Comparison of ENCODE assay signal across 23 cellular contexts in genomic region chrX:20988118-20988517, GRCh38.
A peak's percentile ranks its signal among the peaks of the same experiment; 100 is the strongest.
DNase-seq lines count a peak whose midpoint lies in the region; ATAC-seq, FAIRE-seq and TF ChIP-seq lines count a peak whose summit lies in the region.
"Had no signal": no experiment of that assay in that cellular context is flagged by ENCODE, and none has a peak within 500 bp of the region (broad histone marks: within the 10 kb centered on the region; RNA-seq: fewer than 3 reads in every experiment).

No MANE protein-coding gene starts in this region.

- no peaks in the 10 kb centered on the region for H3K36me3 Mint-ChIP-seq in immature natural killer cell
- H3K36me3 Mint-ChIP-seq: activated CD4-positive, alpha-beta memory T cell treated with anti-CD3 and anti-CD28 coated beads for 36 hours had no signal

- H3K4me3 ChIP-seq in A549, result no peak overlapping the region
- H3K4me3 ChIP-seq in HL-60 (replicated peaks; ENCODE audit: insufficient read depth, low read length), result no peak overlapping the region
- no peak overlapping the region for H3K4me3 ChIP-seq in bronchial epithelial cell (ENCODE audit: low read depth, low read length)
- H3K4me3 ChIP-seq: ascending aorta, lung, vagina had no signal

- H3K36me3 ChIP-seq in bronchial epithelial cell (ENCODE audit: control insufficient read depth, insufficient read depth, low read length), result no peaks in the 10 kb centered on the region
- H3K36me3 ChIP-seq: ascending aorta, vagina, WERI-Rb-1 had no signal

- H3K27ac ChIP-seq in A549 (no peak overlapping the region), HL-60 (replicated peaks) (no peak overlapping the region)
- H3K27ac ChIP-seq: ascending aorta, vagina, WERI-Rb-1 had no signal

- no peaks in the 10 kb centered on the region for H3K4me1 Mint-ChIP-seq in immature natural killer cell

- CTCF ChIA-PET in A549 (lab: Yijun Ruan, JAX), result no interaction called here

- TF ChIP-seq CTCF in A549 (IDR thresholded peaks at IDR 0.05) (no peak), HL-60 (IDR thresholded peaks at IDR 0.05; ENCODE audit: insufficient read depth, low read length) (no peak), bronchial epithelial cell (IDR thresholded peaks at IDR 0.05; ENCODE audit: insufficient read depth, low read length, severe bottlenecking) (no peak)

- no peaks in the 10 kb centered on the region for H3K27me3 ChIP-seq in HL-60 (ENCODE audit: insufficient read depth, poor library complexity, severe bottlenecking)
- H3K27me3 ChIP-seq in bronchial epithelial cell (ENCODE audit: control insufficient read depth, insufficient read depth, low read length), result no peaks in the 10 kb centered on the region
- H3K27me3 ChIP-seq: ascending aorta, vagina had no signal

- H3K9me3 ChIP-seq in A549, result no peaks in the 10 kb centered on the region
- H3K9me3 ChIP-seq: ascending aorta, vagina had no signal

- H3K27me3 Mint-ChIP-seq in immature natural killer cell (ENCODE audit: low read depth in 3 of 3), result peaks cover 0 to 3% (median 2%) of the 10 kb centered on the region in 3 donors
- H3K27me3 Mint-ChIP-seq: activated CD4-positive, alpha-beta memory T cell treated with anti-CD3 and anti-CD28 coated beads for 36 hours had no signal

- H3K4me2 ChIP-seq in A549, result no peak overlapping the region

- POLR2A ChIA-PET in A549 (lab: Yijun Ruan, JAX), result no interaction called here

- no peak for ATAC-seq in A549
- ATAC-seq: HepG2, right cardiac atrium had no signal

- DNase-seq in A549 (ENCODE audit: low read depth in 1 of 2, low spot score in 1 of 2) (no peak), HL-60 (ENCODE audit: low read depth in 1 of 2, low spot score in 1 of 2) (peak; percentile 8 to 11), RCC 7860 (ENCODE audit: low spot score) (peak; percentile 31), bronchial epithelial cell (ENCODE audit: low read depth) (peak; percentile 57), immature natural killer cell (no peak), midbrain (lab: John Stamatoyannopoulos, UW) (no peak), SW 1271 (lab: John Stamatoyannopoulos, UW) (no peak)
- DNase-seq in stimulated activated CD4-positive, alpha-beta T cell treated with anti-CD3 and anti-CD28 coated beads, Interleukin-1b, Interleukin-23, amount 100 ng/mL, for 48 hours, result no peak
- DNase-seq: activated CD4-positive, alpha-beta memory T cell treated with anti-CD3 and anti-CD28 coated beads for 36 hours; activated naive CD4-positive, alpha-beta T cell treated with anti-CD3 and anti-CD28 coated beads for 36 hours; hippocampal formation; islet precursor cell; MM.1S; NCI-H187 treated with DMSO at 0.1 percent for 48 hours; NCI-H226; right cardiac atrium; Right ventricle myocardium superior; WERI-Rb-1 had no signal

- TF ChIP-seq EP300 in A549 (IDR thresholded peaks at IDR 0.05), result no peak

- peaks cover 0 to 5% (median 0%) of the 10 kb centered on the region in 6 donors for H3K9me3 Mint-ChIP-seq in immature natural killer cell
- H3K9me3 Mint-ChIP-seq: activated CD4-positive, alpha-beta memory T cell treated with anti-CD3 and anti-CD28 coated beads for 36 hours; activated naive CD4-positive, alpha-beta T cell treated with anti-CD3 and anti-CD28 coated beads for 36 hours had no signal

- FAIRE-seq in A549 (lab: Jason Lieb, UNC), result peak; percentile 78
- no peak for FAIRE-seq in RCC 7860 (lab: Jason Lieb, UNC)
- no peak for FAIRE-seq in bronchial epithelial cell (lab: Jason Lieb, UNC)
- FAIRE-seq: H54, HepG2 had no signal

- no peak for TF ChIP-seq RAD21 in A549 (conservative IDR thresholded peaks at IDR 0.05 in 1 of 2, IDR thresholded peaks at IDR 0.05 in 1 of 2)

- H3K4me3 Mint-ChIP-seq in immature natural killer cell, result no peak overlapping the region
- H3K4me3 Mint-ChIP-seq: activated CD4-positive, alpha-beta memory T cell treated with anti-CD3 and anti-CD28 coated beads for 36 hours; activated naive CD4-positive, alpha-beta T cell treated with anti-CD3 and anti-CD28 coated beads for 36 hours had no signal

- no peak overlapping the region for H3K27ac Mint-ChIP-seq in immature natural killer cell
- H3K27ac Mint-ChIP-seq: activated CD4-positive, alpha-beta memory T cell treated with anti-CD3 and anti-CD28 coated beads for 36 hours; activated naive CD4-positive, alpha-beta T cell treated with anti-CD3 and anti-CD28 coated beads for 36 hours had no signal

- 65% methylated on average over 3 of the region's 3 CpGs for WGBS in A549 (ENCODE audit: missing lambda C conversion rate)

- no peak for TF ChIP-seq POLR2A in A549 (IDR thresholded peaks at IDR 0.05; ENCODE audit: low read length)

- H3K4me1 ChIP-seq in A549, result no peaks in the 10 kb centered on the region
- H3K4me1 ChIP-seq: ascending aorta, vagina had no signal

TF ChIP-seq in A549, 52 proteins besides CTCF, POLR2A, EP300 and RAD21:
- no peak for TF ChIP-seq TFCP2L1 (CRISPR knock-in tag; IDR thresholded peaks at IDR 0.05)
- TF ChIP-seq FOXS1 (CRISPR knock-in tag; IDR thresholded peaks at IDR 0.05), result no peak
- TF ChIP-seq MAFK (IDR thresholded peaks at IDR 0.05; ENCODE audit: partially characterized antibody), result no peak
- TF ChIP-seq, protein P1, sequence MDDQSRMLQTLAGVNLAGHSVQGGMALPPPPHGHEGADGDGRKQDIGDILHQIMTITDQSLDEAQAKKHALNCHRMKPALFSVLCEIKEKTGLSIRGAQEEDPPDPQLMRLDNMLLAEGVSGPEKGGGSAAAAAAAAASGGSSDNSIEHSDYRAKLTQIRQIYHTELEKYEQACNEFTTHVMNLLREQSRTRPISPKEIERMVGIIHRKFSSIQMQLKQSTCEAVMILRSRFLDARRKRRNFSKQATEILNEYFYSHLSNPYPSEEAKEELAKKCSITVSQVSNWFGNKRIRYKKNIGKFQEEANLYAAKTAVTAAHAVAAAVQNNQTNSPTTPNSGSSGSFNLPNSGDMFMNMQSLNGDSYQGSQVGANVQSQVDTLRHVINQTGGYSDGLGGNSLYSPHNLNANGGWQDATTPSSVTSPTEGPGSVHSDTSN (IDR thresholded peaks at IDR 0.05), result no peak
- TF ChIP-seq CEBPB (IDR thresholded peaks at IDR 0.05), result no peak
- TF ChIP-seq MYC (IDR thresholded peaks at IDR 0.05; ENCODE audit: borderline replicate concordance, low read length), result no peak
- TF ChIP-seq E2F6 (IDR thresholded peaks at IDR 0.05; ENCODE audit: borderline replicate concordance, low read depth), result no peak
- no peak for TF ChIP-seq CBX2 (IDR thresholded peaks at IDR 0.05; ENCODE audit: borderline replicate concordance, low read depth)
- TF ChIP-seq NFE2L2 (conservative IDR thresholded peaks at IDR 0.05; ENCODE audit: low read length), result no peak
- no peak for TF ChIP-seq FOSB (CRISPR knock-in tag; IDR thresholded peaks at IDR 0.05)
- TF ChIP-seq EHF (CRISPR knock-in tag; IDR thresholded peaks at IDR 0.05), result no peak
- no peak for TF ChIP-seq CHD2 (IDR thresholded peaks at IDR 0.05; ENCODE audit: low read length, partially characterized antibody)
- TF ChIP-seq, protein P2, sequence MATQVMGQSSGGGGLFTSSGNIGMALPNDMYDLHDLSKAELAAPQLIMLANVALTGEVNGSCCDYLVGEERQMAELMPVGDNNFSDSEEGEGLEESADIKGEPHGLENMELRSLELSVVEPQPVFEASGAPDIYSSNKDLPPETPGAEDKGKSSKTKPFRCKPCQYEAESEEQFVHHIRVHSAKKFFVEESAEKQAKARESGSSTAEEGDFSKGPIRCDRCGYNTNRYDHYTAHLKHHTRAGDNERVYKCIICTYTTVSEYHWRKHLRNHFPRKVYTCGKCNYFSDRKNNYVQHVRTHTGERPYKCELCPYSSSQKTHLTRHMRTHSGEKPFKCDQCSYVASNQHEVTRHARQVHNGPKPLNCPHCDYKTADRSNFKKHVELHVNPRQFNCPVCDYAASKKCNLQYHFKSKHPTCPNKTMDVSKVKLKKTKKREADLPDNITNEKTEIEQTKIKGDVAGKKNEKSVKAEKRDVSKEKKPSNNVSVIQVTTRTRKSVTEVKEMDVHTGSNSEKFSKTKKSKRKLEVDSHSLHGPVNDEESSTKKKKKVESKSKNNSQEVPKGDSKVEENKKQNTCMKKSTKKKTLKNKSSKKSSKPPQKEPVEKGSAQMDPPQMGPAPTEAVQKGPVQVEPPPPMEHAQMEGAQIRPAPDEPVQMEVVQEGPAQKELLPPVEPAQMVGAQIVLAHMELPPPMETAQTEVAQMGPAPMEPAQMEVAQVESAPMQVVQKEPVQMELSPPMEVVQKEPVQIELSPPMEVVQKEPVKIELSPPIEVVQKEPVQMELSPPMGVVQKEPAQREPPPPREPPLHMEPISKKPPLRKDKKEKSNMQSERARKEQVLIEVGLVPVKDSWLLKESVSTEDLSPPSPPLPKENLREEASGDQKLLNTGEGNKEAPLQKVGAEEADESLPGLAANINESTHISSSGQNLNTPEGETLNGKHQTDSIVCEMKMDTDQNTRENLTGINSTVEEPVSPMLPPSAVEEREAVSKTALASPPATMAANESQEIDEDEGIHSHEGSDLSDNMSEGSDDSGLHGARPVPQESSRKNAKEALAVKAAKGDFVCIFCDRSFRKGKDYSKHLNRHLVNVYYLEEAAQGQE (IDR thresholded peaks at IDR 0.05), result no peak
- TF ChIP-seq EHMT2 (IDR thresholded peaks at IDR 0.05; ENCODE audit: low read depth), result no peak
- no peak for TF ChIP-seq ZNF302 (CRISPR knock-in tag; IDR thresholded peaks at IDR 0.05)
- no peak for TF ChIP-seq GATA3 (IDR thresholded peaks at IDR 0.05; ENCODE audit: borderline replicate concordance)
- TF ChIP-seq JUNB (IDR thresholded peaks at IDR 0.05), result no peak
- no peak for TF ChIP-seq HOXB13 (CRISPR knock-in tag; IDR thresholded peaks at IDR 0.05; ENCODE audit: low read depth)

Comparison
In these comparisons a context has a peak if more than half of its experiments do, and no peak if none do; other contexts are left out.
1. DNase-seq: peak in HL-60 (2 of 2), RCC 7860 (single experiment) and bronchial epithelial cell (single experiment); none in A549 (0 of 2), immature natural killer cell (0 of 3), midbrain (single experiment), stimulated activated CD4-positive, alpha-beta T cell treated with anti-CD3 and anti-CD28 coated beads, Interleukin-1b, Interleukin-23, amount 100 ng/mL, for 48 hours (single experiment) and SW 1271 (0 of 2).